Comparison of ENCODE assay signal across 11 cellular contexts in genomic region chr19:13037161-13037560, GRCh38. TPM values are rescaled to one million over a fixed set of nuclear protein-coding genes. Genes with fewer than 3 reads are reported as not detected.
DNase-seq lines count a peak whose midpoint lies in the region; ATAC-seq, FAIRE-seq and TF ChIP-seq lines count a peak whose summit lies in the region.
"Had no signal": no experiment of that assay in that cellular context is flagged by ENCODE, and none has a peak within 500 bp of the region (broad histone marks: within the 10 kb centered on the region; RNA-seq: fewer than 3 reads in every experiment).

No MANE protein-coding gene starts in this region.

- POLR2A ChIA-PET in Panc1 (lab: Charles Lee), result interaction anchor here (0.8 kb wide), 1 partner anchor 21 kb away, joined by 3 read pairs; no protein-coding TSS in a partner anchor
- POLR2A ChIA-PET in endothelial cell of umbilical vein (lab: Charles Lee), result no interaction called here

- H3K4me2 ChIP-seq in endothelial cell of umbilical vein (ENCODE audit: insufficient read depth, low read length), result peak overlapping the region; percentile 22
- no peak overlapping the region for H3K4me2 ChIP-seq in trophoblast cell (ENCODE audit: low read length)

- H4K20me1 ChIP-seq in endothelial cell of umbilical vein (replicated peaks; ENCODE audit: control insufficient read depth, extremely low read depth, insufficient read depth, low read length), result no peaks in the 10 kb centered on the region

- TF ChIP-seq CTCF in Panc1 (IDR thresholded peaks at IDR 0.05) (no peak), endothelial cell of umbilical vein (IDR thresholded peaks at IDR 0.05; ENCODE audit: extremely low read depth in 1 of 2, insufficient read depth in 1 of 2, low read depth in 1 of 2, low read length in 2 of 2) (no peak)

- in situ Hi-C loops in Panc1 (cut with HindIII; ENCODE audit: low pct_unique_long_range_greater_than_20kb, low sequenced_read_pairs), result no loop called here

- H3K14ac ChIP-seq in trophoblast cell (ENCODE audit: low read length), result no peak overlapping the region

- H3K4ac ChIP-seq in trophoblast cell (ENCODE audit: low read depth, low read length), result no peak overlapping the region

- H3K36me3 ChIP-seq in Panc1 (ENCODE audit: control insufficient read depth, insufficient read depth, low read length) (no peaks in the 10 kb centered on the region; the same call in 1 of the 2 replicates), endothelial cell of umbilical vein (ENCODE audit: control insufficient read depth in 2 of 2, extremely low read depth in 1 of 2, insufficient read depth in 2 of 2, low read length in 2 of 2) (no peaks in the 10 kb centered on the region), trophoblast cell (ENCODE audit: control insufficient read depth in 1 of 2, insufficient read depth in 2 of 2, low read length in 2 of 2) (no peaks in the 10 kb centered on the region)

- no peak overlapping the region for H2BK12ac ChIP-seq in trophoblast cell (ENCODE audit: low read length)

- H3K27me3 ChIP-seq in Panc1 (ENCODE audit: control insufficient read depth, insufficient read depth, low read length) (no peaks in the 10 kb centered on the region), endothelial cell of umbilical vein (ENCODE audit: control insufficient read depth in 2 of 2, insufficient read depth in 2 of 2, low read length in 2 of 2) (no peaks in the 10 kb centered on the region), trophoblast cell (ENCODE audit: insufficient read depth, low read length) (peaks cover 43% of the 10 kb centered on the region)

- no peaks in the 10 kb centered on the region for H3K79me2 ChIP-seq in endothelial cell of umbilical vein (ENCODE audit: control insufficient read depth, insufficient read depth, low read length)
- no peaks in the 10 kb centered on the region for H3K79me2 ChIP-seq in trophoblast cell (ENCODE audit: control insufficient read depth, insufficient read depth, low read length, poor library complexity)

- H3K27ac ChIP-seq in Panc1 (ENCODE audit: low read length) (peak overlapping the region; percentile 74), endothelial cell of umbilical vein (ENCODE audit: insufficient read depth, low read depth, low read length) (peak overlapping the region; percentile 87), trophoblast cell (ENCODE audit: low read depth, low read length) (no peak overlapping the region)

- H3K4me1 ChIP-seq in Panc1 (ENCODE audit: control insufficient read depth, insufficient read depth, low read length) (peaks cover 90% of the 10 kb centered on the region), endothelial cell of umbilical vein (ENCODE audit: control insufficient read depth, extremely low read depth, insufficient read depth, low read length) (peaks cover 15% of the 10 kb centered on the region), trophoblast cell (ENCODE audit: control insufficient read depth in 1 of 2, insufficient read depth in 2 of 2, low read length in 2 of 2) (peaks cover 10 to 12% of the 10 kb centered on the region in 2 experiments)

- H3K4me3 ChIP-seq in Panc1 (ENCODE audit: low read depth in 2 of 2, low read length in 2 of 2), result no peak overlapping the region
- no peak overlapping the region for H3K4me3 ChIP-seq in endothelial cell of umbilical vein (replicated peaks in 1 of 3; ENCODE audit: insufficient read depth in 1 of 3, low read depth in 1 of 3, low read length in 3 of 3)
- H3K4me3 ChIP-seq in trophoblast cell (ENCODE audit: low read depth, low read length), result no peak overlapping the region

- no peak overlapping the region for H3K23ac ChIP-seq in trophoblast cell (ENCODE audit: low read length)

- intact Hi-C loops in Panc1 (cut with micrococcal nuclease; ENCODE audit: unreplicated experiment), result loop anchor here (10.0 kb wide), 2 partner anchors 52 to 58 kb away; no protein-coding TSS in a partner anchor
- intact Hi-C loops in endothelial cell of umbilical vein (cut with micrococcal nuclease), result no loop called here

- ATAC-seq in Panc1 (peak; percentile 37; the same call in 1 of the 2 replicates), GM18907 (IDR thresholded peaks at IDR 0.05; ENCODE audit: unreplicated experiment) (no peak), HG02588 (IDR thresholded peaks at IDR 0.05; ENCODE audit: unreplicated experiment) (no peak)

- H4K8ac ChIP-seq in trophoblast cell (ENCODE audit: low read depth, low read length), result no peak overlapping the region

- no CpG with 5 or more reads among the region's 7 CpGs for WGBS in trophoblast cell (ENCODE audit: extremely low coverage, insufficient coverage, insufficient read length)

- no peak overlapping the region for H4K91ac ChIP-seq in trophoblast cell (ENCODE audit: low read depth, low read length)

- TF ChIP-seq POLR2A in endothelial cell of umbilical vein (IDR thresholded peaks at IDR 0.05; ENCODE audit: low read depth, low read length), result no peak

- peak; percentile 85 for FAIRE-seq in endothelial cell of umbilical vein (lab: Jason Lieb, UNC)

- dilution Hi-C loops in endothelial cell of umbilical vein (cut with MboI; ENCODE audit: extremely low pct_ligation_motif_present, low sequenced_read_pairs), result no loop called here

- no peak overlapping the region for H2AK5ac ChIP-seq in trophoblast cell (ENCODE audit: low read length)

- no peak overlapping the region for H4K12ac ChIP-seq in trophoblast cell (ENCODE audit: low read depth, low read length)

- DNase-seq in AG20443 (ENCODE audit: low spot score) (peak; percentile 80), Panc1 (ENCODE audit: low read depth, low spot score) (no peak), endothelial cell of umbilical vein (ENCODE audit: low read depth, low spot score) (peak; percentile 72), trophoblast cell (peak; percentile 16 to 65), GM19240 (ENCODE audit: insufficient read length, low spot score) (no peak), inferior parietal cortex (ENCODE audit: extremely low spot score) (no peak)
- DNase-seq: DND-41, H9, immature natural killer cell had no signal

- BruUV-seq in Panc1 (replicated peaks; lab: Mats Ljungman, UMichigan) (no TSS peak), endothelial cell of umbilical vein (replicated peaks; lab: Mats Ljungman, UMichigan) (no TSS peak)

- no peak overlapping the region for H2BK120ac ChIP-seq in trophoblast cell (ENCODE audit: insufficient read depth, low read length, poor library complexity)

- H3K9me3 ChIP-seq in Panc1 (ENCODE audit: control insufficient read depth, insufficient read depth, low read depth, low read length) (no peaks in the 10 kb centered on the region), endothelial cell of umbilical vein (replicated peaks; ENCODE audit: control insufficient read depth, insufficient read depth, low read length) (no peaks in the 10 kb centered on the region), trophoblast cell (ENCODE audit: insufficient read depth, low read depth, low read length) (no peaks in the 10 kb centered on the region)

- CTCF ChIA-PET in Panc1 (lab: Charles Lee), result no interaction called here
- CTCF ChIA-PET in endothelial cell of umbilical vein (lab: Charles Lee), result interaction anchor here (1.2 to 2.6 kb wide), 3 partner anchors 9 to 24 kb away, joined by 3 to 14 read pairs (median 5); no protein-coding TSS in a partner anchor

- H3K18ac ChIP-seq in trophoblast cell (ENCODE audit: low read length), result no peak overlapping the region

- no peak overlapping the region for H2BK5ac ChIP-seq in trophoblast cell (ENCODE audit: low read depth, low read length, poor library complexity)

- no peaks in the 10 kb centered on the region for H3K79me1 ChIP-seq in trophoblast cell (ENCODE audit: low read length)

- H3K9ac ChIP-seq in endothelial cell of umbilical vein (replicated peaks; ENCODE audit: extremely low read depth, insufficient read depth, low read length) (peak overlapping the region; percentile 41), trophoblast cell (ENCODE audit: low read length) (no peak overlapping the region)

- H2AFZ ChIP-seq in endothelial cell of umbilical vein (ENCODE audit: low read depth, low read length), result peak overlapping the region; percentile 30
- H2AFZ ChIP-seq in trophoblast cell (ENCODE audit: insufficient read depth, low read length, poor library complexity), result no peak overlapping the region

- H3K9me1 ChIP-seq in endothelial cell of umbilical vein (replicated peaks; ENCODE audit: control insufficient read depth, extremely low read depth, insufficient read depth, low read length), result no peaks in the 10 kb centered on the region

TF ChIP-seq in endothelial cell of umbilical vein, 7 proteins besides CTCF, POLR2A, EP300 and RAD21:
- TF ChIP-seq MYC (IDR thresholded peaks at IDR 0.05; ENCODE audit: low read depth, low read length) (no peak), MAX (IDR thresholded peaks at IDR 0.05; ENCODE audit: insufficient read depth, insufficient read length) (no peak), GATA2 (IDR thresholded peaks at IDR 0.05; ENCODE audit: insufficient read depth, insufficient read length, low read depth, low read length) (peak; percentile 61), POLR2AphosphoS5 (IDR thresholded peaks at IDR 0.05; ENCODE audit: insufficient read depth, low read depth, low read length) (peak; percentile 56), JUN (IDR thresholded peaks at IDR 0.05; ENCODE audit: borderline replicate concordance, insufficient read depth, insufficient read length, low read depth) (peak; percentile 51), EZH2 (IDR thresholded peaks at IDR 0.05; ENCODE audit: borderline replicate concordance, low read depth, low read length, severe bottlenecking) (no peak), FOS (IDR thresholded peaks at IDR 0.05; ENCODE audit: borderline replicate concordance, insufficient read depth, low read length) (peak; percentile 64)
TF ChIP-seq in endothelial cell of umbilical vein: peak in this region for 4.

RNA-seq across cellular contexts. Expression of gene NFIX, which starts 41.9 kb away (rescaled TPM):
- 144 TPM for total RNA-seq in Panc1 (2021; ENCODE audit: unreplicated experiment)
- 107 TPM for polyA plus RNA-seq in Panc1 (2012; ENCODE audit: insufficient read length)
- total RNA-seq in endothelial cell of umbilical vein, result 18.7 and 37.7 TPM in 2 replicates
- 8.7 and 9.8 TPM in 2 replicates for polyA plus RNA-seq in endothelial cell of umbilical vein
- 11.9 and 12.6 TPM in 2 replicates for polyA plus RNA-seq in endothelial cell of umbilical vein (2011; cell fraction: cytosol; rRNA removed)
- polyA plus RNA-seq in endothelial cell of umbilical vein (2011; cell fraction: nucleus; rRNA removed), result 8.6 and 11.6 TPM in 2 replicates
- polyA plus RNA-seq in endothelial cell of umbilical vein (2012), result 22.4 and 30.5 TPM in 2 replicates
- 7.3 and 7.7 TPM in 2 replicates for polyA minus RNA-seq in endothelial cell of umbilical vein
- 1.3 TPM for polyA minus RNA-seq in endothelial cell of umbilical vein (2011; cell fraction: cytosol; rRNA and poly(A)+ RNA removed)
- 5.5 and 7.2 TPM in 2 replicates for polyA minus RNA-seq in endothelial cell of umbilical vein (2011; cell fraction: nucleus; rRNA and poly(A)+ RNA removed)
- 0.03 and 0.04 TPM in 2 replicates for polyA plus RNA-seq in trophoblast cell (2013)

Comparison
In these comparisons a context has a peak if more than half of its experiments do, and no peak if none do; other contexts are left out.
1. DNase-seq: peak in AG20443 (single experiment), endothelial cell of umbilical vein (single experiment) and trophoblast cell (2 of 2); none in Panc1 (single experiment), GM19240 (single experiment) and inferior parietal cortex (single experiment).